8 cellular contexts compared by ENCODE assay signal in genomic region chr2:95165371-95166064, GRCh38. TPM values are rescaled to one million over a fixed set of nuclear protein-coding genes. Genes with fewer than 3 reads are reported as not detected.
DNase-seq lines count a peak whose midpoint lies in the region; ATAC-seq and TF ChIP-seq lines count a peak whose summit lies in the region.

ZNF2 (plus strand) TSS chr2:95165809; CDS start chr2:95176227, 10,418 bp downstream.

- peak within 1 kb of the TSS; percentile 93 for H3K27ac Mint-ChIP-seq in activated T-helper 2 cell treated with anti-CD3 and anti-CD28 coated beads, Interferon-gamma antibody, Interleukin-2, Interleukin-4, amounts not matched to agents 10 μg/mL and 5 μg/mL and 100 μg/mL, durations not matched to agents 14 hours and 24 hours and 36 hours
- peak within 1 kb of the TSS; percentile 91 to 99 (median 96) for H3K27ac Mint-ChIP-seq in naive thymus-derived CD4-positive, alpha-beta T cell
- H3K27ac Mint-ChIP-seq in stimulated activated memory B cell treated with anti-CD40 and anti-IgM and Interleukin-4, amounts not matched to agents 10 μg/mL and 1 μg/mL and 100 μg/mL, for 72 hours, result peak within 1 kb of the TSS; percentile 100

- DNase-seq in ELF-1 (ENCODE audit: low read depth, low spot score) (peak; percentile 98), H4 (ENCODE audit: low spot score) (peak; percentile 96), LNCaP clone FGC (ENCODE audit: low read depth) (peak; percentile 91), RPMI8226 (peak; percentile 98), fibroblast of mammary gland (ENCODE audit: low read depth) (peak; percentile 97)
- peak; percentile 94 for DNase-seq in activated T-helper 2 cell treated with anti-CD3 and anti-CD28 coated beads, Interferon-gamma antibody, Interleukin-2, Interleukin-4, amounts not matched to agents 10 μg/mL and 5 μg/mL and 100 μg/mL, durations not matched to agents 14 hours and 24 hours and 36 hours (ENCODE audit: low spot score)
- DNase-seq in naive thymus-derived CD4-positive, alpha-beta T cell, result peak; percentile 92 to 98 (median 96)

- H3K27me3 Mint-ChIP-seq in activated T-helper 2 cell treated with anti-CD3 and anti-CD28 coated beads, Interferon-gamma antibody, Interleukin-2, Interleukin-4, amounts not matched to agents 10 μg/mL and 5 μg/mL and 100 μg/mL, durations not matched to agents 14 hours and 24 hours and 36 hours (ENCODE audit: low read depth), result no peaks in the 10 kb centered on the region
- no peaks in the 10 kb centered on the region for H3K27me3 Mint-ChIP-seq in naive thymus-derived CD4-positive, alpha-beta T cell
- no peaks in the 10 kb centered on the region for H3K27me3 Mint-ChIP-seq in stimulated activated memory B cell treated with anti-CD40 and anti-IgM and Interleukin-4, amounts not matched to agents 10 μg/mL and 1 μg/mL and 100 μg/mL, for 72 hours

- CTCF ChIA-PET in naive thymus-derived CD4-positive, alpha-beta T cell (lab: Charles Lee), result interaction anchor here (0.6 to 2.1 kb wide), 5 partner anchors 43 to 237 kb away, joined by 3 to 12 read pairs (median 6); partner anchors contain the start of genes FAHD2A and MRPS5

- POLR2A ChIA-PET in naive thymus-derived CD4-positive, alpha-beta T cell (lab: Charles Lee), result interaction anchor here (0.7 to 4.4 kb wide), 7 partner anchors 41 to 176 kb away, joined by 3 to 29 read pairs (median 6); partner anchors contain the start of genes MAL, MRPS5 and ZNF892

- H3K27me3 ChIP-seq in naive thymus-derived CD4-positive, alpha-beta T cell (ENCODE audit: control insufficient read depth in 2 of 2, insufficient read depth in 2 of 2, low read length in 2 of 2), result no peaks in the 10 kb centered on the region

- peaks cover 19% of the 10 kb centered on the region for H3K4me1 Mint-ChIP-seq in activated T-helper 2 cell treated with anti-CD3 and anti-CD28 coated beads, Interferon-gamma antibody, Interleukin-2, Interleukin-4, amounts not matched to agents 10 μg/mL and 5 μg/mL and 100 μg/mL, durations not matched to agents 14 hours and 24 hours and 36 hours (ENCODE audit: low read depth)
- H3K4me1 Mint-ChIP-seq in naive thymus-derived CD4-positive, alpha-beta T cell, result peaks cover 23 to 54% (median 40%) of the 10 kb centered on the region in 7 donors
- H3K4me1 Mint-ChIP-seq in stimulated activated memory B cell treated with anti-CD40 and anti-IgM and Interleukin-4, amounts not matched to agents 10 μg/mL and 1 μg/mL and 100 μg/mL, for 72 hours, result peaks cover 41% of the 10 kb centered on the region

- H3K4me3 Mint-ChIP-seq in activated T-helper 2 cell treated with anti-CD3 and anti-CD28 coated beads, Interferon-gamma antibody, Interleukin-2, Interleukin-4, amounts not matched to agents 10 μg/mL and 5 μg/mL and 100 μg/mL, durations not matched to agents 14 hours and 24 hours and 36 hours (ENCODE audit: low read depth), result peak within 1 kb of the TSS; percentile 98
- peak within 1 kb of the TSS; percentile 97 to 100 (median 99) for H3K4me3 Mint-ChIP-seq in naive thymus-derived CD4-positive, alpha-beta T cell
- peak within 1 kb of the TSS; percentile 100 for H3K4me3 Mint-ChIP-seq in stimulated activated memory B cell treated with anti-CD40 and anti-IgM and Interleukin-4, amounts not matched to agents 10 μg/mL and 1 μg/mL and 100 μg/mL, for 72 hours

- intact Hi-C loops in activated T-helper 2 cell treated with anti-CD3 and anti-CD28 coated beads, Interferon-gamma antibody, Interleukin-2, Interleukin-4, amounts not matched to agents 10 μg/mL and 5 μg/mL and 100 μg/mL, durations not matched to agents 14 hours and 24 hours and 36 hours (cut with micrococcal nuclease), result loop anchor here (1.0 to 5.0 kb wide), 5 partner anchors 42 to 237 kb away; partner anchors contain the start of genes FAHD2A, MRPS5 and ZNF892
- intact Hi-C loops in naive thymus-derived CD4-positive, alpha-beta T cell (cut with micrococcal nuclease), result loop anchor here (1.0 kb wide), 8 partner anchors 42 to 237 kb away; partner anchors contain the start of genes FAHD2A (in 2 of the 2) and ZNF892 (in 2 of the 2)

- peaks cover 0 to 7% (median 0%) of the 10 kb centered on the region in 3 experiments for H3K36me3 ChIP-seq in naive thymus-derived CD4-positive, alpha-beta T cell (ENCODE audit: control insufficient read depth in 2 of 3, insufficient read depth in 3 of 3, low read length in 3 of 3)

- H3K4me3 ChIP-seq in LNCaP clone FGC (ENCODE audit: low read depth, low read length) (peak within 1 kb of the TSS; percentile 93), fibroblast of mammary gland (ENCODE audit: control insufficient read depth, low read depth, low read length) (peak within 1 kb of the TSS; percentile 97)
- H3K4me3 ChIP-seq in naive thymus-derived CD4-positive, alpha-beta T cell (ENCODE audit: low read length), result peak within 1 kb of the TSS; percentile 91

- no peaks in the 10 kb centered on the region for H3K36me3 Mint-ChIP-seq in activated T-helper 2 cell treated with anti-CD3 and anti-CD28 coated beads, Interferon-gamma antibody, Interleukin-2, Interleukin-4, amounts not matched to agents 10 μg/mL and 5 μg/mL and 100 μg/mL, durations not matched to agents 14 hours and 24 hours and 36 hours (ENCODE audit: low read depth)
- H3K36me3 Mint-ChIP-seq in naive thymus-derived CD4-positive, alpha-beta T cell, result peaks cover 4 to 18% (median 13%) of the 10 kb centered on the region in 5 donors
- peaks cover 10% of the 10 kb centered on the region for H3K36me3 Mint-ChIP-seq in stimulated activated memory B cell treated with anti-CD40 and anti-IgM and Interleukin-4, amounts not matched to agents 10 μg/mL and 1 μg/mL and 100 μg/mL, for 72 hours

- peak; percentile 97 for ATAC-seq in naive thymus-derived CD4-positive, alpha-beta T cell
- peak; percentile 97 for ATAC-seq in stimulated activated memory B cell treated with anti-CD40 and anti-IgM and Interleukin-4, amounts not matched to agents 10 μg/mL and 1 μg/mL and 100 μg/mL, for 72 hours

- H3K4me1 ChIP-seq in naive thymus-derived CD4-positive, alpha-beta T cell (ENCODE audit: control insufficient read depth in 2 of 2, insufficient read depth in 2 of 2, low read length in 2 of 2), result peaks cover 4 to 13% of the 10 kb centered on the region in 2 donors

- TF ChIP-seq CTCF in LNCaP clone FGC (IDR thresholded peaks at IDR 0.05; ENCODE audit: control insufficient read depth, extremely low read depth, insufficient read depth) (no peak), fibroblast of mammary gland (conservative IDR thresholded peaks at IDR 0.05; ENCODE audit: control insufficient read depth, insufficient read depth, low read depth, low read length) (peak; percentile 3)

- no peaks in the 10 kb centered on the region for H3K9me3 Mint-ChIP-seq in activated T-helper 2 cell treated with anti-CD3 and anti-CD28 coated beads, Interferon-gamma antibody, Interleukin-2, Interleukin-4, amounts not matched to agents 10 μg/mL and 5 μg/mL and 100 μg/mL, durations not matched to agents 14 hours and 24 hours and 36 hours
- peaks cover 0 to 8% (median 2%) of the 10 kb centered on the region in 11 donors for H3K9me3 Mint-ChIP-seq in naive thymus-derived CD4-positive, alpha-beta T cell
- peaks cover 2% of the 10 kb centered on the region for H3K9me3 Mint-ChIP-seq in stimulated activated memory B cell treated with anti-CD40 and anti-IgM and Interleukin-4, amounts not matched to agents 10 μg/mL and 1 μg/mL and 100 μg/mL, for 72 hours

- H3K27ac ChIP-seq in naive thymus-derived CD4-positive, alpha-beta T cell (ENCODE audit: low read depth, low read length), result peak within 1 kb of the TSS; percentile 82

- H3K9me3 ChIP-seq in naive thymus-derived CD4-positive, alpha-beta T cell (ENCODE audit: control insufficient read depth in 2 of 3, low read length in 3 of 3), result no peaks in the 10 kb centered on the region

RNA-seq across cellular contexts. Expression of gene ZNF2, which starts in this region (rescaled TPM):
- 5.0 and 5.6 TPM in 2 replicates for total RNA-seq in H4 (2014; rRNA removed; shearing (Covaris generic))
- total RNA-seq in activated T-helper 2 cell treated with anti-CD3 and anti-CD28 coated beads, Interferon-gamma antibody, Interleukin-2, Interleukin-4, amounts not matched to agents 10 μg/mL and 5 μg/mL and 100 μg/mL, durations not matched to agents 14 hours and 24 hours and 36 hours, result 3.3 and 3.6 TPM in 2 replicates
- total RNA-seq in naive thymus-derived CD4-positive, alpha-beta T cell, result 10 to 100 TPM in 1 of 5 experiments, 1 to 10 TPM in 4; 1.5 to 10.2 (median 3.4) TPM
- polyA plus RNA-seq in naive thymus-derived CD4-positive, alpha-beta T cell, result 1 to 10 TPM; 3.1 to 6.1 TPM

Comparison
In these comparisons a context has a peak if more than half of its experiments do, and no peak if none do; other contexts are left out.
1. Peak in every context shown above with its lines: DNase-seq, ATAC-seq, H3K4me3 ChIP-seq and H3K27ac ChIP-seq.